Comparison of ENCODE assay signal across 8 cellular contexts in genomic region chr22:30245985-30246901, GRCh38. TPM values are rescaled to one million over a fixed set of nuclear protein-coding genes. Genes with fewer than 3 reads are reported as not detected.
DNase-seq lines count a peak whose midpoint lies in the region; ATAC-seq and TF ChIP-seq lines count a peak whose summit lies in the region.

Gene LIF (minus strand): TSS chr22:30246759. CDS start chr22:30246695, 64 bp downstream.

- peak within 1 kb of the TSS; percentile 100 for H3K4ac ChIP-seq in IMR-90 (ENCODE audit: low read depth, low read length)

- peaks cover 3% of the 10 kb centered on the region for H3K36me3 Mint-ChIP-seq in effector memory CD8-positive, alpha-beta T cell (ENCODE audit: insufficient read depth)

- CTCF ChIA-PET in BJ (lab: Yijun Ruan, JAX): interaction anchor here (1.1 to 2.4 kb wide), 3 partner anchors 9 to 138 kb away, joined by 3 to 7 read pairs (median 4); no protein-coding TSS in a partner anchor
- CTCF ChIA-PET in IMR-90 (lab: Yijun Ruan, JAX): no interaction called here

- H3K27me3 ChIP-seq in BJ (ENCODE audit: control insufficient read depth, insufficient read depth, low read length): no peaks in the 10 kb centered on the region
- H3K27me3 ChIP-seq in IMR-90 (ENCODE audit: control insufficient read depth, insufficient read depth, low read length): no peaks in the 10 kb centered on the region
- no peaks in the 10 kb centered on the region for H3K27me3 ChIP-seq in testis

- peak within 1 kb of the TSS; percentile 89 for H2AFZ ChIP-seq in IMR-90 (replicated peaks; ENCODE audit: low read length, poor library complexity)

- no peaks in the 10 kb centered on the region for H3K9me3 Mint-ChIP-seq in effector memory CD8-positive, alpha-beta T cell

- peaks cover 65% of the 10 kb centered on the region for H3K4me1 ChIP-seq in IMR-90 (ENCODE audit: control insufficient read depth, insufficient read depth, low read length)
- H3K4me1 ChIP-seq in testis: peaks cover 11% of the 10 kb centered on the region

- peak within 1 kb of the TSS; percentile 98 for H3K14ac ChIP-seq in IMR-90 (replicated peaks; ENCODE audit: low read depth, low read length)

- peak within 1 kb of the TSS; percentile 99 for H3K23ac ChIP-seq in IMR-90 (ENCODE audit: low read depth, low read length)

- peak within 1 kb of the TSS; percentile 96 for H2AK9ac ChIP-seq in IMR-90 (replicated peaks; ENCODE audit: low read depth, low read length, poor library complexity)

- peak within 1 kb of the TSS; percentile 100 for H3K18ac ChIP-seq in IMR-90 (ENCODE audit: low read depth, low read length)

- DNase-seq in BJ (ENCODE audit: low read depth) (no peak), IMR-90 (peak; percentile 86), mucosa of gallbladder (ENCODE audit: low spot score) (no peak), testis (peak; percentile 43), DMS79 (lab: John Stamatoyannopoulos, UW) (no peak)
- DNase-seq in activated CD4-positive, alpha-beta T cell treated with anti-CD3 and anti-CD28 coated beads, Interleukin-2, amount 50 U/mL, for 24 hours (ENCODE audit: low read depth in 1 of 2, low spot score in 1 of 2): peak; percentile 48 to 52
- DNase-seq in effector memory CD8-positive, alpha-beta T cell: peak; percentile 30 to 46 (median 31)

- TSS peak; percentile 84 for BruUV-seq in IMR-90 (replicated peaks; lab: Mats Ljungman, UMichigan)

- peak within 1 kb of the TSS; percentile 99 for H4K91ac ChIP-seq in IMR-90 (ENCODE audit: insufficient read depth, low read depth, low read length)

- peak within 1 kb of the TSS; percentile 100 for H3K9ac ChIP-seq in IMR-90 (ENCODE audit: low read depth, low read length)

- H3K56ac ChIP-seq in IMR-90 (ENCODE audit: extremely low read depth, insufficient read depth, low read length): peak within 1 kb of the TSS; percentile 87

- intact Hi-C loops in IMR-90 (cut with micrococcal nuclease): loop anchor here (2.0 to 5.0 kb wide), 2 partner anchors 41 to 89 kb away; no protein-coding TSS in a partner anchor
- intact Hi-C loops in testis (cut with DNase I; ENCODE audit: low total_unique reads): no loop called here

- peak within 1 kb of the TSS; percentile 86 to 89 for H3K4me3 Mint-ChIP-seq in effector memory CD8-positive, alpha-beta T cell

- no peak for TF ChIP-seq RAD21 in IMR-90 (IDR thresholded peaks at IDR 0.05; ENCODE audit: low read length)

- peak within 1 kb of the TSS; percentile 100 for H2AK5ac ChIP-seq in IMR-90 (ENCODE audit: low read depth, low read length)

- H3K4me3 ChIP-seq in BJ (ENCODE audit: low read depth, low read length) (peak within 1 kb of the TSS; percentile 65), IMR-90 (ENCODE audit: insufficient read depth, low read depth, low read length) (peak within 1 kb of the TSS; percentile 87), testis (peak within 1 kb of the TSS; percentile 26 to 56)

- H2BK20ac ChIP-seq in IMR-90 (ENCODE audit: low read depth, low read length): peak within 1 kb of the TSS; percentile 84

- peak; percentile 98 for TF ChIP-seq POLR2A in IMR-90 (IDR thresholded peaks at IDR 0.05; ENCODE audit: low read depth, low read length)
- no peak for TF ChIP-seq POLR2A in testis (IDR thresholded peaks at IDR 0.05)

- dilution Hi-C loops in IMR-90 (cut with HindIII; ENCODE audit: low sequenced_read_pairs, unreplicated experiment): no loop called here

- peaks cover 19 to 20% of the 10 kb centered on the region in 2 donors for H3K4me1 Mint-ChIP-seq in effector memory CD8-positive, alpha-beta T cell (ENCODE audit: low read depth in 2 of 2)

- ATAC-seq in IMR-90 (ENCODE audit: low read depth): peak; percentile 6
- ATAC-seq in effector memory CD8-positive, alpha-beta T cell (replicated peaks): peak; percentile 94
- ATAC-seq in HG02642 (IDR thresholded peaks at IDR 0.05; ENCODE audit: poor library complexity, unreplicated experiment): no peak

- peak within 1 kb of the TSS; percentile 94 to 96 for H4K8ac ChIP-seq in IMR-90 (ENCODE audit: low read depth in 2 of 2, low read length in 2 of 2)

- H3K79me1 ChIP-seq in IMR-90 (ENCODE audit: low read depth in 1 of 2, low read length in 2 of 2): peaks cover 37 to 56% of the 10 kb centered on the region in 2 experiments

- no peaks in the 10 kb centered on the region for H4K20me1 ChIP-seq in IMR-90 (ENCODE audit: insufficient read depth, low read length)

- H3K27ac Mint-ChIP-seq in effector memory CD8-positive, alpha-beta T cell: peak within 1 kb of the TSS; percentile 53 to 75

- H3K27me3 Mint-ChIP-seq in effector memory CD8-positive, alpha-beta T cell: peaks cover 40 to 50% of the 10 kb centered on the region in 2 donors

- peaks cover 25% of the 10 kb centered on the region for H3K9me1 ChIP-seq in IMR-90 (ENCODE audit: insufficient read depth, low read length)

- peak within 1 kb of the TSS; percentile 94 for H3K4me2 ChIP-seq in IMR-90 (ENCODE audit: low read depth, low read length)

- H2BK120ac ChIP-seq in IMR-90 (ENCODE audit: low read depth, low read length): peak within 1 kb of the TSS; percentile 99

- WGBS in IMR-90 (ENCODE audit: extremely low coverage in 2 of 2, insufficient read length in 1 of 2), 2 experiments: 0% methylated on average over 35 of the region's 65 CpGs; no CpG with 5 or more reads in 1 of the 2 experiments
- 2% methylated on average over 45 to 65 of the region's 65 CpGs for WGBS in testis, 2 donors

- H2BK5ac ChIP-seq in IMR-90 (ENCODE audit: low read depth, low read length, poor library complexity, severe bottlenecking): peak within 1 kb of the TSS; percentile 94

- peak within 1 kb of the TSS; percentile 100 for H2BK15ac ChIP-seq in IMR-90 (ENCODE audit: low read depth, low read length)

- H3K36me3 ChIP-seq in BJ (ENCODE audit: control insufficient read depth, insufficient read depth, low read length) (peaks cover 9% of the 10 kb centered on the region), IMR-90 (ENCODE audit: control insufficient read depth, insufficient read depth, low read length) (peaks cover 39% of the 10 kb centered on the region), testis (ENCODE audit: low read depth, missing control alignments) (no peaks in the 10 kb centered on the region)

- H3K27ac ChIP-seq in IMR-90 (ENCODE audit: insufficient read depth, low read length) (peak within 1 kb of the TSS; percentile 100), testis (no peak within 1 kb of the TSS)

- peak within 1 kb of the TSS; percentile 100 for H4K5ac ChIP-seq in IMR-90 (ENCODE audit: low read depth, low read length)

- TF ChIP-seq CTCF in BJ (IDR thresholded peaks at IDR 0.05; ENCODE audit: insufficient read depth, low read depth, low read length) (no peak), IMR-90 (conservative IDR thresholded peaks at IDR 0.05; ENCODE audit: low read depth, low read length) (0 out of 2 replicates have a peak, but pooled peaks have one; percentile 12), testis (IDR thresholded peaks at IDR 0.05) (no peak)

- in situ Hi-C loops in IMR-90 (cut with MboI; ENCODE audit: low sequenced_read_pairs): no loop called here

- POLR2A ChIA-PET in BJ (lab: Charles Lee): interaction anchor here (1.5 kb wide), 1 partner anchor 11 kb away, joined by 3 read pairs; no protein-coding TSS in a partner anchor
- POLR2A ChIA-PET in IMR-90 (lab: Charles Lee; ENCODE audit: unreplicated experiment): interaction anchor here (0.6 to 1.1 kb wide), 4 partner anchors 34 to 65 kb away, joined by 3 to 4 read pairs (median 4); no protein-coding TSS in a partner anchor

- H3K9me3 ChIP-seq in IMR-90 (ENCODE audit: control insufficient read depth, insufficient read depth, low read length) (no peaks in the 10 kb centered on the region), testis (no peaks in the 10 kb centered on the region)

TF ChIP-seq in IMR-90, 13 proteins besides CTCF, POLR2A, EP300 and RAD21:
- TF ChIP-seq MAZ (IDR thresholded peaks at IDR 0.05; ENCODE audit: borderline replicate concordance, low read depth, low read length) (peak; percentile 59; the same call in 1 of the 2 replicates), USF2 (IDR thresholded peaks at IDR 0.05; ENCODE audit: low read depth, low read length) (no peak), CHD1 (IDR thresholded peaks at IDR 0.05; ENCODE audit: low read depth, low read length) (peak; percentile 98), MXI1 (IDR thresholded peaks at IDR 0.05; ENCODE audit: borderline replicate concordance, low read depth, low read length) (peak; percentile 65; the same call in 1 of the 2 replicates), CEBPB (IDR thresholded peaks at IDR 0.05; ENCODE audit: low read depth, low read length) (peak; percentile 46)

RNA-seq across cellular contexts. Expression of gene LIF, which starts in this region (rescaled TPM):
- polyA plus RNA-seq in BJ (2011; rRNA removed) (3.8 and 5.8 TPM in 2 replicates), IMR-90 (2012; rRNA removed) (203 and 214 TPM in 2 replicates), testis (ENCODE audit: insufficient read depth, low read depth, low replicate concordance) (1.4 TPM)
- polyA minus RNA-seq in BJ (2011; rRNA and poly(A)+ RNA removed): 12.0 and 28.9 TPM in 2 replicates
- total RNA-seq in IMR-90 (2012; rRNA removed) (79.4 and 130 TPM in 2 replicates), mucosa of gallbladder (17.8 TPM), testis (1 to 10 TPM in 1 of 2 donors, under 1 TPM in 1; 0.08 to 1.4 TPM)
- polyA plus RNA-seq in IMR-90 (2012; cell fraction: cytosol; rRNA removed): 41.6 and 110 TPM in 2 replicates
- 1,609 and 2,085 TPM in 2 replicates for polyA plus RNA-seq in IMR-90 (2012; cell fraction: nucleus; rRNA removed; ENCODE audit: low replicate concordance)

Comparison
In these comparisons a context has a peak if more than half of its experiments do, and no peak if none do; other contexts are left out.
1. DNase-seq: peak in IMR-90 (single experiment), activated CD4-positive, alpha-beta T cell treated with anti-CD3 and anti-CD28 coated beads, Interleukin-2, amount 50 U/mL, for 24 hours (2 of 2), effector memory CD8-positive, alpha-beta T cell (3 of 3) and testis (single experiment); none in BJ (single experiment), mucosa of gallbladder (single experiment) and DMS79 (single experiment).
2. Peak in every context shown above with its lines, with median percentiles within 50 percentile points of each other: H3K4me3 ChIP-seq.